In the genomic region with DNA sequence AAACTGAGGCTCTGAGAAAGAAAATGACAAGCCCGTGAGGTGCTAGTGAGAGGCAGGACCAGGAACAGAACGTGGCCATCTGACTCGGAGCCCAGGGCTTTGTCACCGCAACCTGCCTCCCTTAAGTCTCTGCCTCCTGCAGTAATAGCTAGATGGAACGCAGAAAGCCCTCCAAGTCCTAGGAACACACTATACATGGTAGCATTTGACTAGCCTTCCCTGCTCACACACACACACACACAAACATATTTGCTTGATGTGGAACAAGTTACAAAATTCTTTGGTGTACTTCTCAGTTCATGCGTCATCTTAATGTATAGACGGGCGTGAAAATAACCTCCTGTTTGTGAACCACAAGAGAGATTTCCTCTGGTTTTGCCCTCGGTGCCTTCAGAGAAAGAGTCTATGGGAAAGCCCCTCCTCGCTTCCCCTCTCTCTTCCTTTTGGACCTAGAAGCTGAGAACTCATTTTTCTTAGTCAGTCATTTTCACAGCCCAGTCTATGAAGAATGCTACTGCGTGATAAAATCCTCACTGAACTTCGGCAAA, we compare ENCODE assay signal across 12 cellular contexts. TPM values are rescaled to one million over a fixed set of nuclear protein-coding genes. Genes with fewer than 3 reads are reported as not detected.
A peak's percentile ranks its signal among the peaks of the same experiment; 100 is the strongest.
DNase-seq lines count a peak whose midpoint lies in the region; ATAC-seq lines count a peak whose summit lies in the region.
"Had no signal": no experiment of that assay in that cellular context is flagged by ENCODE, and none has a peak within 500 bp of the region (broad histone marks: within the 10 kb centered on the region; RNA-seq: fewer than 3 reads in every experiment).

No MANE protein-coding gene starts in this region.

- no peaks in the 10 kb centered on the region for H3K4me1 Mint-ChIP-seq in activated T-helper 17 cell treated with anti-CD3 and anti-CD28 coated beads, Interleukin-2, amount 50 U/mL, for 72 hours
- H3K4me1 Mint-ChIP-seq in stimulated activated naive CD8-positive, alpha-beta T cell treated with anti-CD3 and anti-CD28 coated beads, Interleukin-15, amount 100 ng/mL, for 72 hours, result peaks cover 16% of the 10 kb centered on the region
- H3K4me1 Mint-ChIP-seq: neural crest cell had no signal

- H3K9me3 Mint-ChIP-seq in activated T-helper 17 cell treated with anti-CD3 and anti-CD28 coated beads, Interleukin-2, amount 50 U/mL, for 72 hours, result no peaks in the 10 kb centered on the region
- no peaks in the 10 kb centered on the region for H3K9me3 Mint-ChIP-seq in stimulated activated naive CD8-positive, alpha-beta T cell treated with anti-CD3 and anti-CD28 coated beads, Interleukin-15, amount 100 ng/mL, for 72 hours
- H3K9me3 Mint-ChIP-seq: neural crest cell had no signal

- DNase-seq in stimulated activated CD4-positive, alpha-beta T cell treated with anti-CD3 and anti-CD28 coated beads, Interleukin-12 subunit alpha, Interleukin-12 subunit beta, amount 100 ng/mL, for 4 hours, result peak; percentile 4
- DNase-seq in stimulated activated CD4-positive, alpha-beta T cell treated with anti-CD3 and anti-CD28 coated beads, Interleukin-4, amount 100 ng/mL, for 1 hour, result no peak
- DNase-seq in stimulated activated naive CD8-positive, alpha-beta T cell treated with anti-CD3 and anti-CD28 coated beads, Interleukin-15, amount 100 ng/mL, for 72 hours, result peak; percentile 24 to 52
- DNase-seq in NCI-H446 (lab: John Stamatoyannopoulos, UW), result no peak
- DNase-seq in activated gamma-delta T cell (lab: John Stamatoyannopoulos, UW), result no peak
- DNase-seq: NCI-H146 had no signal

- H3K4me3 Mint-ChIP-seq in activated T-helper 17 cell treated with anti-CD3 and anti-CD28 coated beads, Interleukin-2, amount 50 U/mL, for 72 hours, result no peak overlapping the region
- peak overlapping the region; percentile 69 to 71 for H3K4me3 Mint-ChIP-seq in stimulated activated naive CD8-positive, alpha-beta T cell treated with anti-CD3 and anti-CD28 coated beads, Interleukin-15, amount 100 ng/mL, for 72 hours
- H3K4me3 Mint-ChIP-seq: neural crest cell had no signal

- no peak overlapping the region for H3K27ac Mint-ChIP-seq in activated T-helper 17 cell treated with anti-CD3 and anti-CD28 coated beads, Interleukin-2, amount 50 U/mL, for 72 hours
- peak overlapping the region; percentile 57 to 87 for H3K27ac Mint-ChIP-seq in stimulated activated naive CD8-positive, alpha-beta T cell treated with anti-CD3 and anti-CD28 coated beads, Interleukin-15, amount 100 ng/mL, for 72 hours

- ATAC-seq in HG02759 (IDR thresholded peaks at IDR 0.05; ENCODE audit: unreplicated experiment) (peak; percentile 58), GM19023 (IDR thresholded peaks at IDR 0.05; ENCODE audit: unreplicated experiment) (no peak)
- peak; percentile 59 for ATAC-seq in activated T-helper 17 cell treated with anti-CD3 and anti-CD28 coated beads, Interleukin-2, amount 50 U/mL, for 72 hours (replicated peaks)
- ATAC-seq in stimulated activated naive CD8-positive, alpha-beta T cell treated with anti-CD3 and anti-CD28 coated beads, Interleukin-15, amount 100 ng/mL, for 72 hours, result peak; percentile 87
- ATAC-seq: HepG2 had no signal

- no peaks in the 10 kb centered on the region for H3K36me3 Mint-ChIP-seq in activated T-helper 17 cell treated with anti-CD3 and anti-CD28 coated beads, Interleukin-2, amount 50 U/mL, for 72 hours (ENCODE audit: low read depth)

- H3K27me3 Mint-ChIP-seq in activated T-helper 17 cell treated with anti-CD3 and anti-CD28 coated beads, Interleukin-2, amount 50 U/mL, for 72 hours, result peaks cover 11% of the 10 kb centered on the region
- peaks cover 34% of the 10 kb centered on the region for H3K27me3 Mint-ChIP-seq in stimulated activated naive CD8-positive, alpha-beta T cell treated with anti-CD3 and anti-CD28 coated beads, Interleukin-15, amount 100 ng/mL, for 72 hours

RNA-seq across cellular contexts. Expression of gene C6orf52, which starts 38.8 kb away (rescaled TPM):
- total RNA-seq in activated T-helper 17 cell treated with anti-CD3 and anti-CD28 coated beads, Interleukin-2, amount 50 U/mL, for 72 hours, result not detected
- total RNA-seq: vagina had no signal

RNA-seq across cellular contexts. Expression of gene PAK1IP1, which starts 39.2 kb away (rescaled TPM):
- total RNA-seq in activated T-helper 17 cell treated with anti-CD3 and anti-CD28 coated beads, Interleukin-2, amount 50 U/mL, for 72 hours, result 10 to 100 TPM; 13.7 to 27.4 TPM

Comparison
In these comparisons a context has a peak if more than half of its experiments do, and no peak if none do; other contexts are left out.
1. DNase-seq: peak in stimulated activated CD4-positive, alpha-beta T cell treated with anti-CD3 and anti-CD28 coated beads, Interleukin-12 subunit alpha, Interleukin-12 subunit beta, amount 100 ng/mL, for 4 hours (single experiment) and stimulated activated naive CD8-positive, alpha-beta T cell treated with anti-CD3 and anti-CD28 coated beads, Interleukin-15, amount 100 ng/mL, for 72 hours (2 of 2); none in stimulated activated CD4-positive, alpha-beta T cell treated with anti-CD3 and anti-CD28 coated beads, Interleukin-4, amount 100 ng/mL, for 1 hour (single experiment), NCI-H446 (0 of 2) and activated gamma-delta T cell (single experiment).